23 cellular contexts compared by ENCODE assay signal in genomic region chr7:148624735-148625134, GRCh38. TPM values are rescaled to one million over a fixed set of nuclear protein-coding genes. Genes with fewer than 3 reads are reported as not detected.
A peak's percentile ranks its signal among the peaks of the same experiment; 100 is the strongest.
DNase-seq lines count a peak whose midpoint lies in the region; ATAC-seq and TF ChIP-seq lines count a peak whose summit lies in the region.
"Had no signal": no experiment of that assay in that cellular context is flagged by ENCODE, and none has a peak within 500 bp of the region (broad histone marks: within the 10 kb centered on the region; RNA-seq: fewer than 3 reads in every experiment).

No MANE protein-coding gene starts in this region.

- H3K27ac Mint-ChIP-seq in activated naive CD4-positive, alpha-beta T cell treated with anti-CD3 and anti-CD28 coated beads, Interleukin-2, amount 50 U/mL, for 72 hours = no peak overlapping the region
- no peak overlapping the region for H3K27ac Mint-ChIP-seq in activated naive CD4-positive, alpha-beta T cell treated with anti-CD3 and anti-CD28 coated beads for 36 hours
- peak overlapping the region; percentile 1 for H3K27ac Mint-ChIP-seq in T-helper 2 cell treated with Interferon-gamma antibody and Interleukin-4, amounts not matched to agents 5 μg/mL and 100 μg/mL, for 36 hours
- peak overlapping the region; percentile 23 for H3K27ac Mint-ChIP-seq in type B pancreatic cell
- H3K27ac Mint-ChIP-seq: CD4-positive, alpha-beta memory T cell; IgD-negative memory B cell; natural killer cell had no signal

- intact Hi-C loops in activated naive CD4-positive, alpha-beta T cell treated with anti-CD3 and anti-CD28 coated beads for 36 hours (cut with micrococcal nuclease) = loop anchor here (5.0 kb wide), 1 partner anchor 148 kb away; no protein-coding TSS in a partner anchor

- no peak overlapping the region for H3K27ac ChIP-seq in substantia nigra (ENCODE audit: low read depth, low read length, poor library complexity, severe bottlenecking)
- H3K27ac ChIP-seq: epithelial cell of prostate, gastroesophageal sphincter had no signal

- CTCF ChIA-PET in activated naive CD4-positive, alpha-beta T cell treated with anti-CD3 and anti-CD28 coated beads for 36 hours (lab: Charles Lee) = interaction anchor here (0.6 to 1.2 kb wide), 4 partner anchors 12 to 128 kb away, joined by 3 to 5 read pairs (median 4); no protein-coding TSS in a partner anchor

- peak; percentile 54 to 84 for ATAC-seq in activated naive CD4-positive, alpha-beta T cell treated with anti-CD3 and anti-CD28 coated beads, Interleukin-2, amount 50 U/mL, for 72 hours
- ATAC-seq: gastroesophageal sphincter, natural killer cell, Right ventricle myocardium inferior had no signal

- TF ChIP-seq CTCF in type B pancreatic cell (conservative IDR thresholded peaks at IDR 0.05) = no peak
- TF ChIP-seq CTCF in GM10266 (IDR thresholded peaks at IDR 0.05; ENCODE audit: control insufficient read depth, insufficient read depth, low read depth, missing control alignments) = no peak

- H3K36me3 Mint-ChIP-seq in activated naive CD4-positive, alpha-beta T cell treated with anti-CD3 and anti-CD28 coated beads, Interleukin-2, amount 50 U/mL, for 72 hours = peaks cover 0 to 7% of the 10 kb centered on the region in 2 donors
- no peaks in the 10 kb centered on the region for H3K36me3 Mint-ChIP-seq in activated naive CD4-positive, alpha-beta T cell treated with anti-CD3 and anti-CD28 coated beads for 36 hours (ENCODE audit: low read depth)
- H3K36me3 Mint-ChIP-seq in T-helper 2 cell treated with Interferon-gamma antibody and Interleukin-4, amounts not matched to agents 5 μg/mL and 100 μg/mL, for 36 hours (ENCODE audit: low read depth) = no peaks in the 10 kb centered on the region
- no peaks in the 10 kb centered on the region for H3K36me3 Mint-ChIP-seq in type B pancreatic cell
- H3K36me3 Mint-ChIP-seq: CD4-positive, alpha-beta memory T cell; IgD-negative memory B cell; natural killer cell had no signal

- peaks cover 2% of the 10 kb centered on the region for H3K27me3 Mint-ChIP-seq in activated naive CD4-positive, alpha-beta T cell treated with anti-CD3 and anti-CD28 coated beads for 36 hours (ENCODE audit: low read depth)
- peaks cover 2% of the 10 kb centered on the region for H3K27me3 Mint-ChIP-seq in T-helper 2 cell treated with Interferon-gamma antibody and Interleukin-4, amounts not matched to agents 5 μg/mL and 100 μg/mL, for 36 hours (ENCODE audit: low read depth)
- peaks cover 3% of the 10 kb centered on the region for H3K27me3 Mint-ChIP-seq in type B pancreatic cell

- no peak for DNase-seq in activated naive CD4-positive, alpha-beta T cell treated with anti-CD3 and anti-CD28 coated beads, Interleukin-2, amount 50 U/mL, for 72 hours (ENCODE audit: low spot score in 2 of 2)
- DNase-seq in activated naive CD4-positive, alpha-beta T cell treated with anti-CD3 and anti-CD28 coated beads for 36 hours = no peak
- no peak for DNase-seq in T-helper 2 cell treated with Interferon-gamma antibody and Interleukin-4, amounts not matched to agents 5 μg/mL and 100 μg/mL, for 36 hours (ENCODE audit: low spot score)
- peak; percentile 52 for DNase-seq in myocyte (ENCODE audit: low read depth)
- DNase-seq in type B pancreatic cell (ENCODE audit: extremely low spot score, unreplicated experiment) = no peak
- DNase-seq in substantia nigra (lab: John Stamatoyannopoulos, UW) = no peak
- DNase-seq in GM10266 (ENCODE audit: extremely low spot score) = no peak
- DNase-seq: activated CD4-positive, alpha-beta T cell treated with anti-CD3 and anti-CD28 coated beads, Interleukin-2, amount 50 U/mL, for 48 hours; amniotic stem cell; CD4-positive, alpha-beta memory T cell; central memory CD4-positive, alpha-beta T cell; DMS79; mesenchymal stem cell; natural killer cell; NCI-H510A treated with DMSO at 0.1 percent for 48 hours; posterior cingulate gyrus; stimulated activated CD4-positive, alpha-beta T cell treated with anti-CD3 and anti-CD28 coated beads, Interleukin-4, amount 100 ng/mL, for 24 hours had no signal

- no peak overlapping the region for H3K4me3 Mint-ChIP-seq in activated naive CD4-positive, alpha-beta T cell treated with anti-CD3 and anti-CD28 coated beads for 36 hours
- H3K4me3 Mint-ChIP-seq in T-helper 2 cell treated with Interferon-gamma antibody and Interleukin-4, amounts not matched to agents 5 μg/mL and 100 μg/mL, for 36 hours = peak overlapping the region; percentile 1
- H3K4me3 Mint-ChIP-seq in type B pancreatic cell = peak overlapping the region; percentile 15
- H3K4me3 Mint-ChIP-seq: IgD-negative memory B cell, natural killer cell had no signal

- H3K9me3 Mint-ChIP-seq in activated naive CD4-positive, alpha-beta T cell treated with anti-CD3 and anti-CD28 coated beads, Interleukin-2, amount 50 U/mL, for 72 hours = no peaks in the 10 kb centered on the region
- H3K9me3 Mint-ChIP-seq in activated naive CD4-positive, alpha-beta T cell treated with anti-CD3 and anti-CD28 coated beads for 36 hours = no peaks in the 10 kb centered on the region
- H3K9me3 Mint-ChIP-seq in T-helper 2 cell treated with Interferon-gamma antibody and Interleukin-4, amounts not matched to agents 5 μg/mL and 100 μg/mL, for 36 hours = peaks cover 12% of the 10 kb centered on the region
- H3K9me3 Mint-ChIP-seq in type B pancreatic cell = peaks cover 6% of the 10 kb centered on the region
- H3K9me3 Mint-ChIP-seq: IgD-negative memory B cell, natural killer cell had no signal

- H3K4me1 Mint-ChIP-seq in activated naive CD4-positive, alpha-beta T cell treated with anti-CD3 and anti-CD28 coated beads for 36 hours (ENCODE audit: low read depth) = peaks cover 56% of the 10 kb centered on the region
- peaks cover 42% of the 10 kb centered on the region for H3K4me1 Mint-ChIP-seq in T-helper 2 cell treated with Interferon-gamma antibody and Interleukin-4, amounts not matched to agents 5 μg/mL and 100 μg/mL, for 36 hours (ENCODE audit: low read depth)
- peaks cover 27% of the 10 kb centered on the region for H3K4me1 Mint-ChIP-seq in type B pancreatic cell (ENCODE audit: unreplicated experiment)

RNA-seq across cellular contexts. Expression of gene C7orf33, which starts 34.2 kb away (rescaled TPM):
- total RNA-seq in activated naive CD4-positive, alpha-beta T cell treated with anti-CD3 and anti-CD28 coated beads, Interleukin-2, amount 50 U/mL, for 72 hours = not detected
- total RNA-seq in activated naive CD4-positive, alpha-beta T cell treated with anti-CD3 and anti-CD28 coated beads for 36 hours = not detected
- total RNA-seq in myocyte (not detected in 2 replicates), type B pancreatic cell (ENCODE audit: low replicate concordance) (not detected in 2 replicates)
- polyA plus RNA-seq in myocyte (2012) = not detected
- total RNA-seq: CD4-positive, alpha-beta memory T cell; gastroesophageal sphincter; natural killer cell; Right ventricle myocardium inferior; smooth muscle cell; temporal lobe had no signal
- polyA plus RNA-seq: CD4-positive, alpha-beta memory T cell; IgD-negative memory B cell; smooth muscle cell had no signal

Comparison
In these comparisons a context has a peak if more than half of its experiments do, and no peak if none do; other contexts are left out.
1. H3K27ac Mint-ChIP-seq: peak in T-helper 2 cell treated with Interferon-gamma antibody and Interleukin-4, amounts not matched to agents 5 μg/mL and 100 μg/mL, for 36 hours (single experiment) and type B pancreatic cell (single experiment); none in activated naive CD4-positive, alpha-beta T cell treated with anti-CD3 and anti-CD28 coated beads, Interleukin-2, amount 50 U/mL, for 72 hours (0 of 2) and activated naive CD4-positive, alpha-beta T cell treated with anti-CD3 and anti-CD28 coated beads for 36 hours (single experiment).